In the genomic region with DNA sequence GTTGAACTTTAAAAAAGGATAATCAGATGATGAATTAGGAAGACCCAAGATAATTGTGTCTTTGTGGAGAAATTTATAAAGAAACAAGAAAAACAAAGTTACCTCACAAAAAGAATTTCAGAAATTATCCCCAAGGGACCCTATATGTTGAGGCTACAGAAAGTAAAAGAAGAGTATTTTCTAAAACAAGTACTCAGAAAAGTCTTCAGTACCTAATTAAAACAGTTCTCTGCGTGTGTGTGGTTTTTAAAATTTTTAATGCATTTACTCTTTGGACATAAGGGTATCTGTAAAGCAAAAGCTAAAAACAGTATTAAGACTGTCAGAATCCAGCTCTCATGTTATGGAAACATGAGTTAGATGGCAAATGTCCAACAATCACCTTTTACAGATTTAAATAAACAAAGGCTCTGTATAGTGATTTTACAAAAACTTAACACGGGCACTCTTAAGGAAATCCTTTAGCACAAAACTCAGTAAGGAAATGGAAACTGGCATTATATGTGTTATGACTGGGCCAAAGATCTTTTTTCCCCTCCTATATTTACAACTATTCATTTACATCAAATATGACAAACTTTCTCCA, we compare ENCODE assay signal across 1 cellular context.
TF ChIP-seq lines count a peak whose summit lies in the region.

No MANE protein-coding gene starts in this region.

TF ChIP-seq in GM12878, 131 proteins besides CTCF, POLR2A, EP300 and RAD21 (continued from another document):
- TF ChIP-seq, protein P1, sequence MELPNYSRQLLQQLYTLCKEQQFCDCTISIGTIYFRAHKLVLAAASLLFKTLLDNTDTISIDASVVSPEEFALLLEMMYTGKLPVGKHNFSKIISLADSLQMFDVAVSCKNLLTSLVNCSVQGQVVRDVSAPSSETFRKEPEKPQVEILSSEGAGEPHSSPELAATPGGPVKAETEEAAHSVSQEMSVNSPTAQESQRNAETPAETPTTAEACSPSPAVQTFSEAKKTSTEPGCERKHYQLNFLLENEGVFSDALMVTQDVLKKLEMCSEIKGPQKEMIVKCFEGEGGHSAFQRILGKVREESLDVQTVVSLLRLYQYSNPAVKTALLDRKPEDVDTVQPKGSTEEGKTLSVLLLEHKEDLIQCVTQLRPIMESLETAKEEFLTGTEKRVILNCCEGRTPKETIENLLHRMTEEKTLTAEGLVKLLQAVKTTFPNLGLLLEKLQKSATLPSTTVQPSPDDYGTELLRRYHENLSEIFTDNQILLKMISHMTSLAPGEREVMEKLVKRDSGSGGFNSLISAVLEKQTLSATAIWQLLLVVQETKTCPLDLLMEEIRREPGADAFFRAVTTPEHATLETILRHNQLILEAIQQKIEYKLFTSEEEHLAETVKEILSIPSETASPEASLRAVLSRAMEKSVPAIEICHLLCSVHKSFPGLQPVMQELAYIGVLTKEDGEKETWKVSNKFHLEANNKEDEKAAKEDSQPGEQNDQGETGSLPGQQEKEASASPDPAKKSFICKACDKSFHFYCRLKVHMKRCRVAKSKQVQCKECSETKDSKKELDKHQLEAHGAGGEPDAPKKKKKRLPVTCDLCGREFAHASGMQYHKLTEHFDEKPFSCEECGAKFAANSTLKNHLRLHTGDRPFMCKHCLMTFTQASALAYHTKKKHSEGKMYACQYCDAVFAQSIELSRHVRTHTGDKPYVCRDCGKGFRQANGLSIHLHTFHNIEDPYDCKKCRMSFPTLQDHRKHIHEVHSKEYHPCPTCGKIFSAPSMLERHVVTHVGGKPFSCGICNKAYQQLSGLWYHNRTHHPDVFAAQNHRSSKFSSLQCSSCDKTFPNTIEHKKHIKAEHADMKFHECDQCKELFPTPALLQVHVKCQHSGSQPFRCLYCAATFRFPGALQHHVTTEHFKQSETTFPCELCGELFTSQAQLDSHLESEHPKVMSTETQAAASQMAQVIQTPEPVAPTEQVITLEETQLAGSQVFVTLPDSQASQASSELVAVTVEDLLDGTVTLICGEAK (IDR thresholded peaks at IDR 0.05; ENCODE audit: borderline replicate concordance) = no peak
- no peak for TF ChIP-seq MEF2A (IDR thresholded peaks at IDR 0.05; ENCODE audit: insufficient read depth, low read depth, low read length)
- TF ChIP-seq ETV6 (conservative IDR thresholded peaks at IDR 0.05 in 1 of 2, IDR thresholded peaks at IDR 0.05 in 1 of 2; ENCODE audit: borderline replicate concordance in 1 of 2, low read depth in 1 of 2) = no peak
- TF ChIP-seq MYC (IDR thresholded peaks at IDR 0.05; ENCODE audit: insufficient read depth, insufficient read length, insufficient replicate concordance, low read length, severe bottlenecking) = no peak
- TF ChIP-seq MEF2B (IDR thresholded peaks at IDR 0.05; ENCODE audit: partially characterized antibody, poor library complexity, severe bottlenecking) = peak; percentile 73
- TF ChIP-seq HDAC2 (IDR thresholded peaks at IDR 0.05) = no peak
- TF ChIP-seq NR2C2 (IDR thresholded peaks at IDR 0.05; ENCODE audit: borderline replicate concordance, control insufficient read depth, insufficient read length, low read depth) = no peak
- peak; percentile 21; the same call in 1 of the 2 replicates for TF ChIP-seq ZNF24 (IDR thresholded peaks at IDR 0.05)
- no peak for TF ChIP-seq CHD2 (IDR thresholded peaks at IDR 0.05; ENCODE audit: borderline replicate concordance, low read depth, low read length)
- no peak for TF ChIP-seq LARP7 (IDR thresholded peaks at IDR 0.05)
- TF ChIP-seq, protein P2, sequence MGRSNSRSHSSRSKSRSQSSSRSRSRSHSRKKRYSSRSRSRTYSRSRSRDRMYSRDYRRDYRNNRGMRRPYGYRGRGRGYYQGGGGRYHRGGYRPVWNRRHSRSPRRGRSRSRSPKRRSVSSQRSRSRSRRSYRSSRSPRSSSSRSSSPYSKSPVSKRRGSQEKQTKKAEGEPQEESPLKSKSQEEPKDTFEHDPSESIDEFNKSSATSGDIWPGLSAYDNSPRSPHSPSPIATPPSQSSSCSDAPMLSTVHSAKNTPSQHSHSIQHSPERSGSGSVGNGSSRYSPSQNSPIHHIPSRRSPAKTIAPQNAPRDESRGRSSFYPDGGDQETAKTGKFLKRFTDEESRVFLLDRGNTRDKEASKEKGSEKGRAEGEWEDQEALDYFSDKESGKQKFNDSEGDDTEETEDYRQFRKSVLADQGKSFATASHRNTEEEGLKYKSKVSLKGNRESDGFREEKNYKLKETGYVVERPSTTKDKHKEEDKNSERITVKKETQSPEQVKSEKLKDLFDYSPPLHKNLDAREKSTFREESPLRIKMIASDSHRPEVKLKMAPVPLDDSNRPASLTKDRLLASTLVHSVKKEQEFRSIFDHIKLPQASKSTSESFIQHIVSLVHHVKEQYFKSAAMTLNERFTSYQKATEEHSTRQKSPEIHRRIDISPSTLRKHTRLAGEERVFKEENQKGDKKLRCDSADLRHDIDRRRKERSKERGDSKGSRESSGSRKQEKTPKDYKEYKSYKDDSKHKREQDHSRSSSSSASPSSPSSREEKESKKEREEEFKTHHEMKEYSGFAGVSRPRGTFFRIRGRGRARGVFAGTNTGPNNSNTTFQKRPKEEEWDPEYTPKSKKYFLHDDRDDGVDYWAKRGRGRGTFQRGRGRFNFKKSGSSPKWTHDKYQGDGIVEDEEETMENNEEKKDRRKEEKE (IDR thresholded peaks at IDR 0.05) = no peak
- no peak for TF ChIP-seq FOS (IDR thresholded peaks at IDR 0.05; ENCODE audit: borderline replicate concordance, extremely low read depth, insufficient read length)
